In genomic region chr12:91094957-91095356, GRCh38 we compare ENCODE assay signal across 30 cellular contexts. TPM values are rescaled to one million over a fixed set of nuclear protein-coding genes. Genes with fewer than 3 reads are reported as not detected.
"Had no signal": no experiment of that assay in that cellular context is flagged by ENCODE, and none has a peak within 500 bp of the region (broad histone marks: within the 10 kb centered on the region; RNA-seq: fewer than 3 reads in every experiment).

No MANE protein-coding gene starts in this region.

- H3K9me3 ChIP-seq: colonic mucosa, gastrocnemius medialis, sigmoid colon, thoracic aorta, transverse colon had no signal

- H3K27ac ChIP-seq: colonic mucosa, gastrocnemius medialis, heart right ventricle, sigmoid colon, skin epidermis, stomach, thoracic aorta, transverse colon had no signal

- H3K36me3 ChIP-seq: colonic mucosa, gastrocnemius medialis, heart right ventricle, sigmoid colon, stomach, thoracic aorta, transverse colon had no signal

- H3K27me3 ChIP-seq: colonic mucosa, gastrocnemius medialis, heart right ventricle, sigmoid colon, stomach, transverse colon had no signal

- H3K4me3 ChIP-seq: colonic mucosa, gastrocnemius medialis, heart right ventricle, sigmoid colon, skin epidermis, stomach, thoracic aorta, transverse colon had no signal

- ATAC-seq: esophagus mucosa; gastrocnemius medialis; heart right ventricle; left lobe of liver; naive thymus-derived CD4-positive, alpha-beta T cell had no signal

- DNase-seq: colonic mucosa; effector CD4-positive, alpha-beta T cell; endodermal cell; gastrocnemius medialis; heart right ventricle; hypothalamus; kidney glomerular epithelial cell; mammary epithelial cell; naive thymus-derived CD4-positive, alpha-beta T cell; nephron progenitor cell; posterior cingulate gyrus; sigmoid colon; stimulated activated CD4-positive, alpha-beta T cell treated with anti-CD3 and anti-CD28 coated beads, Interleukin-12 subunit alpha, Interleukin-12 subunit beta, amount 100 ng/mL, for 4 hours; stimulated activated naive CD4-positive, alpha-beta T cell; stomach; substantia nigra; transverse colon had no signal

- H3K4me1 ChIP-seq: colonic mucosa, gastrocnemius medialis, heart right ventricle had no signal

RNA-seq across cellular contexts. Expression of gene LUM, which starts 16.3 kb away (rescaled TPM):
- total RNA-seq: dermis microvascular lymphatic vessel endothelial cell had no signal
- polyA plus RNA-seq: mammary epithelial cell; naive thymus-derived CD4-positive, alpha-beta T cell had no signal

RNA-seq across cellular contexts. Expression of gene KERA, which starts 37.1 kb away (rescaled TPM):
- total RNA-seq: colonic mucosa; dermis microvascular lymphatic vessel endothelial cell; endodermal cell; esophagus mucosa; fibroblast of lung; fibroblast of villous mesenchyme; left lobe of liver; lower leg skin; mammary epithelial cell; mesenteric fat pad; mononuclear cell; naive thymus-derived CD4-positive, alpha-beta T cell; osteoblast; pulmonary artery endothelial cell; sigmoid colon; thoracic aorta; transverse colon; ureter had no signal
- polyA plus RNA-seq: fibroblast of lung; heart right ventricle; mammary epithelial cell; naive thymus-derived CD4-positive, alpha-beta T cell; sigmoid colon; stomach had no signal
